16 cellular contexts compared by ENCODE assay signal in genomic region chr2:39550701-39551285, GRCh38.
DNase-seq lines count a peak whose midpoint lies in the region; ATAC-seq, FAIRE-seq and TF ChIP-seq lines count a peak whose summit lies in the region.
"Had no signal": no experiment of that assay in that cellular context is flagged by ENCODE, and none has a peak within 500 bp of the region (broad histone marks: within the 10 kb centered on the region; RNA-seq: fewer than 3 reads in every experiment).

No MANE protein-coding gene starts in this region.

- H4K20me1 ChIP-seq in osteoblast (ENCODE audit: insufficient read depth, low read length) = no peaks in the 10 kb centered on the region

- no peak overlapping the region for H3K27ac Mint-ChIP-seq in mesothelial cell of epicardium
- H3K27ac Mint-ChIP-seq in CD8-positive, alpha-beta T cell = no peak overlapping the region
- H3K27ac Mint-ChIP-seq: activated naive CD8-positive, alpha-beta T cell treated with anti-CD3 and anti-CD28 coated beads for 36 hours had no signal

- no peaks in the 10 kb centered on the region for H3K36me3 ChIP-seq in RWPE2 (ENCODE audit: low read depth)
- no peaks in the 10 kb centered on the region for H3K36me3 ChIP-seq in osteoblast (ENCODE audit: insufficient read depth, low read length)
- H3K36me3 ChIP-seq in CD8-positive, alpha-beta T cell (ENCODE audit: insufficient read depth, low read length) = no peaks in the 10 kb centered on the region
- H3K36me3 ChIP-seq: thyroid gland had no signal

- H3K79me2 ChIP-seq in osteoblast (ENCODE audit: insufficient read depth, low read length) = no peaks in the 10 kb centered on the region

- CTCF ChIA-PET in CD8-positive, alpha-beta T cell (lab: Charles Lee) = no interaction called here

- H3K4me1 ChIP-seq in RWPE2 (ENCODE audit: insufficient read depth, poor library complexity, severe bottlenecking) = peaks cover 41% of the 10 kb centered on the region
- H3K4me1 ChIP-seq in osteoblast (ENCODE audit: insufficient read depth, low read length) = peaks cover 7% of the 10 kb centered on the region
- no peaks in the 10 kb centered on the region for H3K4me1 ChIP-seq in CD8-positive, alpha-beta T cell (ENCODE audit: insufficient read depth, low read length)
- H3K4me1 ChIP-seq: psoas muscle, thyroid gland had no signal

- H3K4me3 ChIP-seq in RWPE2 (ENCODE audit: severe bottlenecking) (no peak overlapping the region), epithelial cell of esophagus (ENCODE audit: low read length) (no peak overlapping the region), osteoblast (ENCODE audit: insufficient read depth, low read length) (no peak overlapping the region)
- H3K4me3 ChIP-seq in CD8-positive, alpha-beta T cell (ENCODE audit: low read depth, low read length) = no peak overlapping the region
- H3K4me3 ChIP-seq: psoas muscle, thyroid gland had no signal

- H3K27ac ChIP-seq in RWPE2 (ENCODE audit: poor library complexity, severe bottlenecking) = peak overlapping the region; percentile 96
- H3K27ac ChIP-seq in osteoblast (ENCODE audit: low read depth, low read length) = no peak overlapping the region
- H3K27ac ChIP-seq in CD8-positive, alpha-beta T cell (ENCODE audit: low read depth, low read length) = no peak overlapping the region
- H3K27ac ChIP-seq: psoas muscle, thyroid gland had no signal

- intact Hi-C loops in CD8-positive, alpha-beta T cell (cut with DNase I, micrococcal nuclease) = no loop called here

- FAIRE-seq in H54 (lab: Jason Lieb, UNC) = peak; percentile 68

- no peak for ATAC-seq in RWPE2 (ENCODE audit: low read depth)
- no peak for ATAC-seq in activated T-cell treated with anti-CD3 and anti-CD28 coated beads, Interleukin-2, amount 50 U/mL, for 4 hours
- no peak for ATAC-seq in HG02678 (IDR thresholded peaks at IDR 0.05; ENCODE audit: unreplicated experiment)
- no peak for ATAC-seq in CD8-positive, alpha-beta T cell
- ATAC-seq: psoas muscle had no signal

- no peaks in the 10 kb centered on the region for H3K27me3 Mint-ChIP-seq in activated T-cell treated with anti-CD3 and anti-CD28 coated beads, Interleukin-2, amount 50 U/mL, for 4 hours (ENCODE audit: low read depth)
- no peaks in the 10 kb centered on the region for H3K27me3 Mint-ChIP-seq in mesothelial cell of epicardium (ENCODE audit: low read depth)
- H3K27me3 Mint-ChIP-seq in CD8-positive, alpha-beta T cell (ENCODE audit: low read depth) = no peaks in the 10 kb centered on the region
- H3K27me3 Mint-ChIP-seq: activated naive CD8-positive, alpha-beta T cell treated with anti-CD3 and anti-CD28 coated beads for 36 hours had no signal

- no peaks in the 10 kb centered on the region for H3K27me3 ChIP-seq in RWPE2 (ENCODE audit: insufficient read depth, poor library complexity, severe bottlenecking)
- H3K27me3 ChIP-seq in osteoblast (ENCODE audit: insufficient read depth, low read length) = no peaks in the 10 kb centered on the region
- no peaks in the 10 kb centered on the region for H3K27me3 ChIP-seq in CD8-positive, alpha-beta T cell (ENCODE audit: insufficient read depth, low read length)
- H3K27me3 ChIP-seq: thyroid gland had no signal

- no peak for DNase-seq in H54 (ENCODE audit: insufficient read length, low spot score)
- no peak for DNase-seq in RWPE2 (ENCODE audit: low spot score)
- DNase-seq in epithelial cell of esophagus (ENCODE audit: low read depth) = peak; percentile 39
- DNase-seq in osteoblast (ENCODE audit: insufficient read length, low spot score, missing footprints) = peak; percentile 78
- no peak for DNase-seq in activated T-cell treated with anti-CD3 and anti-CD28 coated beads, Interleukin-2, amount 50 U/mL, for 4 hours
- DNase-seq in mesothelial cell of epicardium (ENCODE audit: low spot score in 2 of 2, unreplicated experiment in 2 of 2) = no peak
- DNase-seq in CD8-positive, alpha-beta T cell = no peak
- DNase-seq: activated CD8-positive, alpha-beta memory T cell treated with anti-CD3 and anti-CD28 coated beads, Interleukin-2, amount 50 U/mL, for 48 hours; activated naive CD8-positive, alpha-beta T cell treated with anti-CD3 and anti-CD28 coated beads for 36 hours; C1 segment of cervical spinal cord; head of caudate nucleus; NCI-H1417 treated with DMSO at 0.1 percent for 48 hours; psoas muscle; SW 1271 had no signal

- no peak overlapping the region for H2AFZ ChIP-seq in osteoblast (ENCODE audit: low read length)

- H3K9me3 ChIP-seq in RWPE2 (ENCODE audit: severe bottlenecking) = peaks cover 3% of the 10 kb centered on the region
- no peaks in the 10 kb centered on the region for H3K9me3 ChIP-seq in osteoblast (ENCODE audit: low read depth, low read length)
- H3K9me3 ChIP-seq in CD8-positive, alpha-beta T cell (ENCODE audit: low read length) = no peaks in the 10 kb centered on the region
- H3K9me3 ChIP-seq: psoas muscle, thyroid gland had no signal

- no peak for TF ChIP-seq POLR2A in H54 (IDR thresholded peaks at IDR 0.05; ENCODE audit: low read depth, low read length)

- no peaks in the 10 kb centered on the region for H3K4me1 Mint-ChIP-seq in activated T-cell treated with anti-CD3 and anti-CD28 coated beads, Interleukin-2, amount 50 U/mL, for 4 hours (ENCODE audit: low read depth)
- H3K4me1 Mint-ChIP-seq in mesothelial cell of epicardium = peaks cover 9% of the 10 kb centered on the region
- no peaks in the 10 kb centered on the region for H3K4me1 Mint-ChIP-seq in CD8-positive, alpha-beta T cell (ENCODE audit: low read depth)
- H3K4me1 Mint-ChIP-seq: activated naive CD8-positive, alpha-beta T cell treated with anti-CD3 and anti-CD28 coated beads for 36 hours had no signal

- POLR2A ChIA-PET in CD8-positive, alpha-beta T cell (lab: Charles Lee) = no interaction called here

- H3K4me2 ChIP-seq in osteoblast (ENCODE audit: insufficient read depth, low read length) = no peak overlapping the region

- no peaks in the 10 kb centered on the region for H3K9me3 Mint-ChIP-seq in activated T-cell treated with anti-CD3 and anti-CD28 coated beads, Interleukin-2, amount 50 U/mL, for 4 hours
- peaks cover 32% of the 10 kb centered on the region for H3K9me3 Mint-ChIP-seq in mesothelial cell of epicardium
- no peaks in the 10 kb centered on the region for H3K9me3 Mint-ChIP-seq in CD8-positive, alpha-beta T cell
- H3K9me3 Mint-ChIP-seq: activated naive CD8-positive, alpha-beta T cell treated with anti-CD3 and anti-CD28 coated beads for 36 hours had no signal

- H3K4me3 Mint-ChIP-seq in activated T-cell treated with anti-CD3 and anti-CD28 coated beads, Interleukin-2, amount 50 U/mL, for 4 hours = no peak overlapping the region
- no peak overlapping the region for H3K4me3 Mint-ChIP-seq in mesothelial cell of epicardium
- H3K4me3 Mint-ChIP-seq in CD8-positive, alpha-beta T cell = no peak overlapping the region
- H3K4me3 Mint-ChIP-seq: activated naive CD8-positive, alpha-beta T cell treated with anti-CD3 and anti-CD28 coated beads for 36 hours had no signal

- no peaks in the 10 kb centered on the region for H3K36me3 Mint-ChIP-seq in activated T-cell treated with anti-CD3 and anti-CD28 coated beads, Interleukin-2, amount 50 U/mL, for 4 hours (ENCODE audit: insufficient read depth)
- H3K36me3 Mint-ChIP-seq in mesothelial cell of epicardium = peaks cover 2% of the 10 kb centered on the region
- no peaks in the 10 kb centered on the region for H3K36me3 Mint-ChIP-seq in CD8-positive, alpha-beta T cell
- H3K36me3 Mint-ChIP-seq: activated naive CD8-positive, alpha-beta T cell treated with anti-CD3 and anti-CD28 coated beads for 36 hours had no signal

- no peak for TF ChIP-seq CTCF in RWPE2 (IDR thresholded peaks at IDR 0.05; ENCODE audit: poor library complexity, severe bottlenecking)
- TF ChIP-seq CTCF in epithelial cell of esophagus (IDR thresholded peaks at IDR 0.05; ENCODE audit: insufficient read depth, low read depth, low read length, missing control alignments) = no peak
- TF ChIP-seq CTCF in osteoblast (IDR thresholded peaks at IDR 0.05; ENCODE audit: extremely low read depth, low read depth, low read length) = no peak
- TF ChIP-seq CTCF in mesothelial cell of epicardium (IDR thresholded peaks at IDR 0.05; ENCODE audit: unreplicated experiment) = no peak
- TF ChIP-seq CTCF in CD8-positive, alpha-beta T cell (IDR thresholded peaks at IDR 0.05) = no peak

Comparison
In these comparisons a context has a peak if more than half of its experiments do, and no peak if none do; other contexts are left out.
1. DNase-seq: peak in epithelial cell of esophagus (single experiment) and osteoblast (single experiment); none in H54 (single experiment), RWPE2 (single experiment), activated T-cell treated with anti-CD3 and anti-CD28 coated beads, Interleukin-2, amount 50 U/mL, for 4 hours (single experiment), mesothelial cell of epicardium (0 of 2) and CD8-positive, alpha-beta T cell (0 of 7).